ENCODE assay signal across 20 cellular contexts in genomic region chr4:16544251-16544721, GRCh38.
DNase-seq lines count a peak whose midpoint lies in the region; ATAC-seq and TF ChIP-seq lines count a peak whose summit lies in the region.
"Had no signal": no experiment of that assay in that cellular context is flagged by ENCODE, and none has a peak within 500 bp of the region (broad histone marks: within the 10 kb centered on the region; RNA-seq: fewer than 3 reads in every experiment).

No MANE protein-coding gene starts in this region.

- H3K27me3 ChIP-seq in adipocyte (replicated peaks; ENCODE audit: control insufficient read depth, insufficient read depth, low read length) = no peaks in the 10 kb centered on the region
- H3K27me3 ChIP-seq in lower lobe of right lung (ENCODE audit: low read depth) = no peaks in the 10 kb centered on the region
- no peaks in the 10 kb centered on the region for H3K27me3 ChIP-seq in upper lobe of left lung
- H3K27me3 ChIP-seq: MG63 had no signal

- no peak overlapping the region for H3K9ac ChIP-seq in adipocyte (ENCODE audit: low read length)
- H3K9ac ChIP-seq: SK-N-SH had no signal

- ATAC-seq in Right ventricle myocardium superior (ENCODE audit: poor library complexity) (peak; percentile 91), lower lobe of right lung (peak; percentile 80 to 87), upper lobe of left lung (ENCODE audit: low FRiP score in 2 of 2) (peak; percentile 82 to 84), HG03432 (IDR thresholded peaks at IDR 0.05; ENCODE audit: unreplicated experiment) (no peak), GM19455 (IDR thresholded peaks at IDR 0.05; ENCODE audit: unreplicated experiment) (no peak), GM19328 (IDR thresholded peaks at IDR 0.05; ENCODE audit: unreplicated experiment) (no peak)
- ATAC-seq: natural killer cell treated with Interleukin-12 subunit alpha and Interleukin-12 subunit beta and Interleukin-15 and Interleukin-18, amount 100 ng/mL, for 72 hours had no signal

- H3K9me3 ChIP-seq in adipocyte (ENCODE audit: control insufficient read depth, low read length) (no peaks in the 10 kb centered on the region), lower lobe of right lung (peaks cover 3% of the 10 kb centered on the region), upper lobe of left lung (no peaks in the 10 kb centered on the region)
- H3K9me3 ChIP-seq: MG63, SK-N-SH had no signal

- H3K27ac ChIP-seq in lower lobe of right lung (no peak overlapping the region), upper lobe of left lung (no peak overlapping the region)
- H3K27ac ChIP-seq: WERI-Rb-1 had no signal

- DNase-seq in adipocyte (ENCODE audit: low read depth) = no peak
- peak; percentile 75 for DNase-seq in Right ventricle myocardium superior
- DNase-seq in lower lobe of right lung = peak; percentile 59
- peak in 1 of 2 donors; percentile 29 for DNase-seq in upper lobe of left lung
- no peak for DNase-seq in activated CD4-positive, alpha-beta T cell treated with anti-CD3 and anti-CD28 coated beads for 1 hour
- DNase-seq: activated CD4-positive, alpha-beta memory T cell treated with anti-CD3 and anti-CD28 coated beads for 36 hours; activated effector memory CD4-positive, alpha-beta T cell treated with Interleukin-2 at 50 U/mL for 16 hours; CD4-positive, alpha-beta T cell; foreskin fibroblast; HCEC 1CT; islet precursor cell; MG63; NCI-H1436; NCI-H510A; SK-N-SH; WERI-Rb-1 had no signal

- TF ChIP-seq EP300 in upper lobe of left lung (IDR thresholded peaks at IDR 0.05) = peak in 1 of 4 donors; percentile 0

- H3K4me1 ChIP-seq in adipocyte (ENCODE audit: control insufficient read depth, insufficient read depth, low read length) = peaks cover 10% of the 10 kb centered on the region
- H3K4me1 ChIP-seq in lower lobe of right lung = no peaks in the 10 kb centered on the region
- no peaks in the 10 kb centered on the region for H3K4me1 ChIP-seq in upper lobe of left lung

- WGBS in upper lobe of left lung, 2 donors = 48 to 58% methylated on average over 6 of the region's 6 CpGs

- no peak for TF ChIP-seq CTCF in lower lobe of right lung (IDR thresholded peaks at IDR 0.05)
- TF ChIP-seq CTCF in upper lobe of left lung (IDR thresholded peaks at IDR 0.05) = no peak

- H3K4me3 ChIP-seq in adipocyte (ENCODE audit: low read length) (peak overlapping the region; percentile 16), lower lobe of right lung (no peak overlapping the region), upper lobe of left lung (no peak overlapping the region)
- H3K4me3 ChIP-seq: MG63 had no signal

- intact Hi-C loops in Right ventricle myocardium superior (cut with DNase I) = no loop called here
- intact Hi-C loops in lower lobe of right lung (cut with DNase I) = no loop called here

- no peak for TF ChIP-seq POLR2A in upper lobe of left lung (IDR thresholded peaks at IDR 0.05)

- H3K36me3 ChIP-seq in adipocyte (ENCODE audit: control insufficient read depth, insufficient read depth, low read length, severe bottlenecking) = no peaks in the 10 kb centered on the region
- no peaks in the 10 kb centered on the region for H3K36me3 ChIP-seq in lower lobe of right lung
- H3K36me3 ChIP-seq in upper lobe of left lung = no peaks in the 10 kb centered on the region
- H3K36me3 ChIP-seq: MG63, WERI-Rb-1 had no signal

Comparison
In these comparisons a context has a peak if more than half of its experiments do, and no peak if none do; other contexts are left out.
1. DNase-seq: peak in Right ventricle myocardium superior (single experiment) and lower lobe of right lung (single experiment); none in adipocyte (single experiment) and activated CD4-positive, alpha-beta T cell treated with anti-CD3 and anti-CD28 coated beads for 1 hour (single experiment).
2. ATAC-seq: peak in Right ventricle myocardium superior (single experiment), lower lobe of right lung (2 of 2) and upper lobe of left lung (2 of 2); none in HG03432 (single experiment), GM19455 (single experiment) and GM19328 (single experiment).